Comparison of ENCODE assay signal across 11 cellular contexts in the genomic region with DNA sequence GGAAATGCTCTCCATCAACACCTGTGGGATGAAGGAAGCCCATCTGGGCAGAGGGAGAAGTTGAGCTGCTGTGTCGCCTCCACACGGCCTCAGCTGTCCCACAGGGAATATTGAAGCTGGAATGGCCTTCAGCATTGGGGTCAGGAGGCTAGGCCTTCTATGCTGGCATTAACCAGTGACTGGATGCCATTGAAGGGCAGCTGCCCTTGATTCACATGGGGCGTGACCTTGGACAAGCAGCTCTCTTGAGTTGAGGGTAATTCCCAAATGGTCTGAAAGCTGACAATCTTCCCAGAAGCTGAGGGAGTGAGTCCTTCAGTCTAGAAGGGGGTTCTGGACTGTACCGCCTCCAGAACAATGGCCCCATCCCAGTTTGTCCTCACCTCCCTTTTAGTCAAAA. TPM values are rescaled to one million over a fixed set of nuclear protein-coding genes. Genes with fewer than 3 reads are reported as not detected.
DNase-seq lines count a peak whose midpoint lies in the region; ATAC-seq and TF ChIP-seq lines count a peak whose summit lies in the region.
"Had no signal": no experiment of that assay in that cellular context is flagged by ENCODE, and none has a peak within 500 bp of the region (broad histone marks: within the 10 kb centered on the region; RNA-seq: fewer than 3 reads in every experiment).

No MANE protein-coding gene starts in this region.

- CTCF ChIA-PET in RWPE1 (lab: Yijun Ruan, JAX) = interaction anchor here (3.2 to 3.3 kb wide), 2 partner anchors 15 to 31 kb away, joined by 11 to 17 read pairs; no protein-coding TSS in a partner anchor

- H3K4me3 ChIP-seq in GM12864 (ENCODE audit: low read depth, low read length) (peak overlapping the region; percentile 72; the same call in 1 of the 2 replicates), fibroblast of the aortic adventitia (ENCODE audit: low read depth, low read length) (peak overlapping the region; percentile 28), gastrocnemius medialis (peak overlapping the region in 3 of 4 donors; percentile 54 to 67 (median 54))

- H3K27me3 ChIP-seq in gastrocnemius medialis = no peaks in the 10 kb centered on the region

- TF ChIP-seq POLR2A in gastrocnemius medialis (IDR thresholded peaks at IDR 0.05) = no peak

- peak overlapping the region; percentile 100 for H3K27ac ChIP-seq in RWPE1
- H3K27ac ChIP-seq in gastrocnemius medialis = peak overlapping the region; percentile 86 to 96 (median 92)

- peaks cover 58 to 62% of the 10 kb centered on the region in 2 donors for H3K4me1 ChIP-seq in gastrocnemius medialis

- ATAC-seq in gastrocnemius medialis (no peak), GM21390 (IDR thresholded peaks at IDR 0.05; ENCODE audit: unreplicated experiment) (no peak), GM19397 (IDR thresholded peaks at IDR 0.05; ENCODE audit: unreplicated experiment) (no peak), HG02938 (IDR thresholded peaks at IDR 0.05; ENCODE audit: unreplicated experiment) (no peak), GM18867 (IDR thresholded peaks at IDR 0.05; ENCODE audit: unreplicated experiment) (no peak)

- POLR2A ChIA-PET in RWPE1 (lab: Yijun Ruan, JAX; ENCODE audit: low non-redundant PET) = interaction anchor here (0.6 kb wide), 1 partner anchor 1052 kb away, joined by 3 read pairs; no protein-coding TSS in a partner anchor

- intact Hi-C loops in gastrocnemius medialis (cut with DNase I; ENCODE audit: low total_unique reads) = no loop called here

- in situ Hi-C loops in gastrocnemius medialis (cut with MboI; ENCODE audit: low sequenced_read_pairs in 4 of 4) = no loop called here

- H3K36me3 ChIP-seq in gastrocnemius medialis = peaks cover 0 to 35% of the 10 kb centered on the region in 2 donors

- no peak for DNase-seq in GM12864 (ENCODE audit: low read depth)
- DNase-seq in RWPE1 (ENCODE audit: low spot score) = no peak
- no peak for DNase-seq in fibroblast of the aortic adventitia (ENCODE audit: low read depth)
- no peak for DNase-seq in gastrocnemius medialis
- DNase-seq: NCI-H1417 had no signal

- no peaks in the 10 kb centered on the region for H3K9me3 ChIP-seq in gastrocnemius medialis

- no peak for TF ChIP-seq CTCF in GM12864 (IDR thresholded peaks at IDR 0.05; ENCODE audit: low read depth, low read length, missing control alignments)
- TF ChIP-seq CTCF in RWPE1 (conservative IDR thresholded peaks at IDR 0.05; ENCODE audit: low read depth) = no peak
- no peak for TF ChIP-seq CTCF in fibroblast of the aortic adventitia (IDR thresholded peaks at IDR 0.05; ENCODE audit: insufficient read depth, low read length)
- no peak for TF ChIP-seq CTCF in gastrocnemius medialis (IDR thresholded peaks at IDR 0.05 in 4 of 5, conservative IDR thresholded peaks at IDR 0.05 in 1 of 5)

RNA-seq across cellular contexts. Expression of a gene that starts 6.7 kb away (rescaled TPM):
- total RNA-seq in fibroblast of the aortic adventitia (ENCODE audit: low replicate concordance) (3.8 and 13.4 TPM in 2 replicates), gastrocnemius medialis (10 to 100 TPM in 1 of 4 donors, 1 to 10 TPM in 3; 7.2 to 15.7 (median 8.5) TPM)

RNA-seq across cellular contexts. Expression of a gene that starts 22.5 kb away (rescaled TPM):
- not detected in 2 replicates for total RNA-seq in fibroblast of the aortic adventitia (ENCODE audit: low replicate concordance)
- total RNA-seq in gastrocnemius medialis = under 1 TPM in 1 of 4 donors, not detected in 3; 0.49 TPM

RNA-seq across cellular contexts. Expression of a gene that starts 53.7 kb away (rescaled TPM):
- total RNA-seq in fibroblast of the aortic adventitia (ENCODE audit: low replicate concordance) = 5.9 and 24.2 TPM in 2 replicates
- total RNA-seq in gastrocnemius medialis = 10 to 100 TPM; 10.2 to 24.6 (median 23.6) TPM

RNA-seq across cellular contexts. Expression of a gene that starts 56.3 kb away (rescaled TPM):
- total RNA-seq in fibroblast of the aortic adventitia (ENCODE audit: low replicate concordance) = not detected in 2 replicates
- total RNA-seq in gastrocnemius medialis = not detected
- total RNA-seq: dermis microvascular lymphatic vessel endothelial cell, mesothelial cell of epicardium had no signal
